1 cellular context compared by ENCODE assay signal in the genomic region with DNA sequence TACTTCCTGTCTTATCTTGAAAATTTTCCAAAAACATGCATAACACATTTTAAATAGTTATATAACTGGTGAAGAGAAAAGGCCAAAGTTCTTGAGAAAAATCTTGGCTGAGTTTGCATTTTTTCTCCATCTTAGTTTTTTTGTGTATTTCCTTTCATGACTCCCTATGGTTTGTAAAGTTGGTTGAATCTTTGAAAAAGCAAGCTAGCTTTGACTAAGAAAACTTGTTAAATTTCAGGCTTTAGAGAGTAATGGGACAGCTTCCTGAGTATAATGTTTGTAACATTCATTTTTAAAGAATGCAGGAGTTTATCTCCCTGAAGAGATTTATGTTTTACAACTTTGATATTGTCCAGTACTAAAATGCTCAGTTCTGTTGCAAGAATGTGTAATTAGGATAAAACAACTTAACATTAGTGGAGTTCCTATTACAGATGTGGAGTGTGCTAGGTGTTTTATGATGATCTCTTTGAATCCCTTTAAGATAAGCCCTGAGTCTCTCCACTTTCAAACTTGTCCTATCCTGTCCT.
TF ChIP-seq lines count a peak whose summit lies in the region.

No MANE protein-coding gene starts in this region.

TF ChIP-seq in IMR-90, 13 proteins besides CTCF, POLR2A, EP300 and RAD21:
- TF ChIP-seq MXI1 (IDR thresholded peaks at IDR 0.05; ENCODE audit: borderline replicate concordance, low read depth, low read length) (no peak), CEBPB (IDR thresholded peaks at IDR 0.05; ENCODE audit: low read depth, low read length) (no peak), FOS (IDR thresholded peaks at IDR 0.05; ENCODE audit: low read depth, low read length) (no peak), BHLHE40 (IDR thresholded peaks at IDR 0.05; ENCODE audit: low read depth, low read length) (no peak)
TF ChIP-seq in IMR-90: peak in this region for 0.
